1 cellular context compared by ENCODE assay signal in genomic region chr6:31817929-31818511, GRCh38.
TF ChIP-seq lines count a peak whose summit lies in the region.
"Not testable (repeated sequence)": the region's sequence is repeated elsewhere in the genome, so short reads cannot be mapped to it uniquely, and the experiment has no call there.

No MANE protein-coding gene starts in this region.

TF ChIP-seq in K562, 482 proteins besides CTCF, POLR2A, EP300 and RAD21 (continues in another document):
- TF ChIP-seq MECOM (CRISPR knock-in tag; IDR thresholded peaks at IDR 0.05) (0 out of 2 replicates have a peak, but pooled peaks have one; percentile 12), RCOR1 (IDR thresholded peaks at IDR 0.05; ENCODE audit: borderline replicate concordance in 1 of 2, low read depth in 2 of 2, low read length in 2 of 2) (peak in 1 of 2 experiments; percentile 36; a peak in 1 of 4 replicates), CXXC5 (CRISPR knock-in tag; IDR thresholded peaks at IDR 0.05) (peak; percentile 26; the same call in 1 of the 2 replicates), TCF15 (CRISPR knock-in tag; IDR thresholded peaks at IDR 0.05) (peak; percentile 4; the same call in 1 of the 2 replicates), JUNB (CRISPR knock-in tag; conservative IDR thresholded peaks at IDR 0.05) (peak; percentile 3; the same call in 1 of the 2 replicates), ZFP1 (CRISPR knock-in tag; IDR thresholded peaks at IDR 0.05) (peak; percentile 44), HLTF (IDR thresholded peaks at IDR 0.05) (peak; percentile 76; the same call in 1 of the 2 replicates), ZNF239 (CRISPR knock-in tag; IDR thresholded peaks at IDR 0.05) (peak; percentile 6; the same call in 1 of the 2 replicates), FOXK1 (CRISPR knock-in tag; IDR thresholded peaks at IDR 0.05; ENCODE audit: borderline replicate concordance) (peak; percentile 77; the same call in 1 of the 2 replicates), OTX1 (CRISPR knock-in tag; IDR thresholded peaks at IDR 0.05) (peak; percentile 46; the same call in 1 of the 2 replicates), SMARCC2 (IDR thresholded peaks at IDR 0.05; ENCODE audit: low read depth) (0 out of 2 replicates have a peak, but pooled peaks have one; percentile 19), HMGN3 (IDR thresholded peaks at IDR 0.05; ENCODE audit: borderline replicate concordance, extremely low read depth, insufficient read length, low read depth, low read length) (peak; percentile 20), PML (IDR thresholded peaks at IDR 0.05; ENCODE audit: low read length) (peak; percentile 61; the same call in 1 of the 2 replicates), HDAC1 (IDR thresholded peaks at IDR 0.05) (0 out of 4 replicates have a peak, but pooled peaks of 1 of the 2 experiments have one; percentile 56), HEY1 (CRISPR knock-in tag; IDR thresholded peaks at IDR 0.05; ENCODE audit: borderline replicate concordance) (peak; percentile 64), ZNF695 (CRISPR knock-in tag; IDR thresholded peaks at IDR 0.05) (0 out of 2 replicates have a peak, but pooled peaks have one; percentile 47), PHTF2 (CRISPR knock-in tag; IDR thresholded peaks at IDR 0.05) (peak; percentile 85; the same call in 1 of the 2 replicates), MYC (CRISPR knock-in tag; IDR thresholded peaks at IDR 0.05; ENCODE audit: borderline replicate concordance, low read depth) (peak; percentile 7; the same call in 1 of the 2 replicates), MLX (CRISPR knock-in tag; conservative IDR thresholded peaks at IDR 0.05) (peak in 1 of 2 experiments; percentile 59; a peak in 1 of 4 replicates), ZBTB26 (CRISPR knock-in tag; IDR thresholded peaks at IDR 0.05) (0 out of 2 replicates have a peak, but pooled peaks have one; percentile 30), REST (CRISPR knock-in tag; IDR thresholded peaks at IDR 0.05; ENCODE audit: low read depth) (0 out of 2 replicates have a peak, but pooled peaks have one; percentile 31), TSC22D4 (tag; IDR thresholded peaks at IDR 0.05) (0 out of 2 replicates have a peak, but pooled peaks have one; percentile 9), USF1 (CRISPR knock-in tag; IDR thresholded peaks at IDR 0.05) (peak; percentile 24; the same call in 1 of the 2 replicates), MITF (IDR thresholded peaks at IDR 0.05) (peak; percentile 56; the same call in 1 of the 2 replicates), BCOR (IDR thresholded peaks at IDR 0.05) (peak; percentile 62), KAT7 (CRISPR knock-in tag; IDR thresholded peaks at IDR 0.05; ENCODE audit: borderline replicate concordance) (0 out of 2 replicates have a peak, but pooled peaks have one; percentile 42), RHOXF2B (CRISPR knock-in tag; conservative IDR thresholded peaks at IDR 0.05) (peak; percentile 37; the same call in 1 of the 2 replicates), POLR3A (IDR thresholded peaks at IDR 0.05; ENCODE audit: borderline replicate concordance, extremely low read depth, insufficient read depth, insufficient read length) (peak; percentile 40), ZNF436 (CRISPR knock-in tag; IDR thresholded peaks at IDR 0.05) (peak; percentile 58; the same call in 1 of the 2 replicates), ZBTB1 (CRISPR knock-in tag; IDR thresholded peaks at IDR 0.05; ENCODE audit: borderline replicate concordance, low read depth) (peak; percentile 43; the same call in 1 of the 2 replicates), SP1 (CRISPR knock-in tag; IDR thresholded peaks at IDR 0.05) (peak; percentile 58; the same call in 1 of the 2 replicates), E2F4 (CRISPR knock-in tag; IDR thresholded peaks at IDR 0.05; ENCODE audit: low read depth) (peak; percentile 77; the same call in 1 of the 2 replicates), ZNF121 (CRISPR knock-in tag; conservative IDR thresholded peaks at IDR 0.05) (peak; percentile 91), HDAC2 (IDR thresholded peaks at IDR 0.05) (0 out of 2 replicates have a peak, but pooled peaks have one; percentile 2), AFF4 (CRISPR knock-in tag; IDR thresholded peaks at IDR 0.05) (peak; percentile 61; the same call in 1 of the 2 replicates), ELF4 (CRISPR knock-in tag; IDR thresholded peaks at IDR 0.05) (peak; percentile 48), TBP (optimal IDR thresholded peaks at IDR 0.05; ENCODE audit: low read depth, low read length) (peak; percentile 66)
- TF ChIP-seq, protein P1, sequence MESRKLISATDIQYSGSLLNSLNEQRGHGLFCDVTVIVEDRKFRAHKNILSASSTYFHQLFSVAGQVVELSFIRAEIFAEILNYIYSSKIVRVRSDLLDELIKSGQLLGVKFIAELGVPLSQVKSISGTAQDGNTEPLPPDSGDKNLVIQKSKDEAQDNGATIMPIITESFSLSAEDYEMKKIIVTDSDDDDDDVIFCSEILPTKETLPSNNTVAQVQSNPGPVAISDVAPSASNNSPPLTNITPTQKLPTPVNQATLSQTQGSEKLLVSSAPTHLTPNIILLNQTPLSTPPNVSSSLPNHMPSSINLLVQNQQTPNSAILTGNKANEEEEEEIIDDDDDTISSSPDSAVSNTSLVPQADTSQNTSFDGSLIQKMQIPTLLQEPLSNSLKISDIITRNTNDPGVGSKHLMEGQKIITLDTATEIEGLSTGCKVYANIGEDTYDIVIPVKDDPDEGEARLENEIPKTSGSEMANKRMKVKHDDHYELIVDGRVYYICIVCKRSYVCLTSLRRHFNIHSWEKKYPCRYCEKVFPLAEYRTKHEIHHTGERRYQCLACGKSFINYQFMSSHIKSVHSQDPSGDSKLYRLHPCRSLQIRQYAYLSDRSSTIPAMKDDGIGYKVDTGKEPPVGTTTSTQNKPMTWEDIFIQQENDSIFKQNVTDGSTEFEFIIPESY (CRISPR knock-in tag; IDR thresholded peaks at IDR 0.05), result 0 out of 2 replicates have a peak, but pooled peaks have one; percentile 10
- TF ChIP-seq MYC (IDR thresholded peaks at IDR 0.05; ENCODE audit: low read depth, low read length), result not testable (repeated sequence)
- TF ChIP-seq, protein P2, sequence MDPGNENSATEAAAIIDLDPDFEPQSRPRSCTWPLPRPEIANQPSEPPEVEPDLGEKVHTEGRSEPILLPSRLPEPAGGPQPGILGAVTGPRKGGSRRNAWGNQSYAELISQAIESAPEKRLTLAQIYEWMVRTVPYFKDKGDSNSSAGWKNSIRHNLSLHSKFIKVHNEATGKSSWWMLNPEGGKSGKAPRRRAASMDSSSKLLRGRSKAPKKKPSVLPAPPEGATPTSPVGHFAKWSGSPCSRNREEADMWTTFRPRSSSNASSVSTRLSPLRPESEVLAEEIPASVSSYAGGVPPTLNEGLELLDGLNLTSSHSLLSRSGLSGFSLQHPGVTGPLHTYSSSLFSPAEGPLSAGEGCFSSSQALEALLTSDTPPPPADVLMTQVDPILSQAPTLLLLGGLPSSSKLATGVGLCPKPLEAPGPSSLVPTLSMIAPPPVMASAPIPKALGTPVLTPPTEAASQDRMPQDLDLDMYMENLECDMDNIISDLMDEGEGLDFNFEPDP (CRISPR knock-in tag; IDR thresholded peaks at IDR 0.05), result peak; percentile 79; the same call in 1 of the 2 replicates
